2 cellular contexts compared by ENCODE assay signal in the genomic region with DNA sequence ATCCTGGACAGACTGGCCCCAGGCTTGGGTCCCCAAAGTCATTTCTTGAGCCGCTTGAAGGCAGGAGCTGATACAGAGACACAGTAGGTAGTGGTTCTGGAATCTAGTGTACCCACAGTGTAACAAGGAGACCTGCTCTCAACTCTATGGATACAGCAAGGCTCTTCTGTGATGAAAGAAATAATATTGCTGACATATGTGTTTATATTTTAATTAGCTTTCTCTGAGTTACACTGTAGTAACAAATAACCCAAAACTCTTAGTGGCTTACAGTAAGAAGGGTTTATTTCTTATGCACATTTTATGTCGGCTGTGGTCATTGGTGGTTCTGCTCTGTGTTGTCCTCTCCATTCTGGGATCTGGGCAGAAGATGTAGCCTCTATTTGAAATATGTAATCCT.
TF ChIP-seq lines count a peak whose summit lies in the region.

No MANE protein-coding gene starts in this region.

TF ChIP-seq in A549, 52 proteins besides CTCF, POLR2A, EP300 and RAD21:
- TF ChIP-seq RCOR1 (IDR thresholded peaks at IDR 0.05; ENCODE audit: low read depth, low read length) (no peak), CHD4 (IDR thresholded peaks at IDR 0.05; ENCODE audit: borderline replicate concordance) (no peak), RNF2 (IDR thresholded peaks at IDR 0.05; ENCODE audit: borderline replicate concordance, low read depth) (no peak), HOXA7 (CRISPR knock-in tag; IDR thresholded peaks at IDR 0.05) (no peak), CBX8 (IDR thresholded peaks at IDR 0.05) (no peak), MAFK (IDR thresholded peaks at IDR 0.05; ENCODE audit: partially characterized antibody) (peak; percentile 72)
TF ChIP-seq in A549: peak in this region for 1.

TF ChIP-seq in IMR-90, 13 proteins besides CTCF, POLR2A, EP300 and RAD21:
- no peak for TF ChIP-seq MXI1 (IDR thresholded peaks at IDR 0.05; ENCODE audit: borderline replicate concordance, low read depth, low read length)
- TF ChIP-seq MAFK (IDR thresholded peaks at IDR 0.05; ENCODE audit: low read depth, low read length), result peak; percentile 77
- TF ChIP-seq, protein P1, sequence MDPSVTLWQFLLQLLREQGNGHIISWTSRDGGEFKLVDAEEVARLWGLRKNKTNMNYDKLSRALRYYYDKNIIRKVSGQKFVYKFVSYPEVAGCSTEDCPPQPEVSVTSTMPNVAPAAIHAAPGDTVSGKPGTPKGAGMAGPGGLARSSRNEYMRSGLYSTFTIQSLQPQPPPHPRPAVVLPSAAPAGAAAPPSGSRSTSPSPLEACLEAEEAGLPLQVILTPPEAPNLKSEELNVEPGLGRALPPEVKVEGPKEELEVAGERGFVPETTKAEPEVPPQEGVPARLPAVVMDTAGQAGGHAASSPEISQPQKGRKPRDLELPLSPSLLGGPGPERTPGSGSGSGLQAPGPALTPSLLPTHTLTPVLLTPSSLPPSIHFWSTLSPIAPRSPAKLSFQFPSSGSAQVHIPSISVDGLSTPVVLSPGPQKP (IDR thresholded peaks at IDR 0.05; ENCODE audit: borderline replicate concordance, low read depth, low read length), result no peak
- no peak for TF ChIP-seq FOS (IDR thresholded peaks at IDR 0.05; ENCODE audit: low read depth, low read length)
- no peak for TF ChIP-seq BHLHE40 (IDR thresholded peaks at IDR 0.05; ENCODE audit: low read depth, low read length)
